In the genomic region with DNA sequence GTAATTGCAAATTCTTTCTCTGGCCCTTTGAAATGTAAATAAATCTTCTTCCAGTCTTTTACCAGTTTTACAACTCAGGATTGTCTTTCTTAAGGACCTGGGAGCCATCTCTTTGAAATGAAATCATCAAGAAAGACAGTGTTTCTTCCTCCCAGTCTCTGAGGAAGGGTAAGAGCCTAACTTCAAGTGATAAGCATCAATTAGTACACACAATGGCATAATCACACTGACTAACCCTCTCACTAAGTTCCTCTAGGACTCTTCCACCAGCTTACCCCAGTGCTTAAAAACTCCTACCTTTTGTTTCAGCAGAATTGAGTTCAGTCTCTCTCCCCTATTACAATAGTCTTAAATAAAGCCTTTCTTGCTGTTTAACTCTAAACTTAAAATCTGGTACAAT, we compare ENCODE assay signal across 27 cellular contexts. TPM values are rescaled to one million over a fixed set of nuclear protein-coding genes. Genes with fewer than 3 reads are reported as not detected.
"Had no signal": no experiment of that assay in that cellular context is flagged by ENCODE, and none has a peak within 500 bp of the region (broad histone marks: within the 10 kb centered on the region; RNA-seq: fewer than 3 reads in every experiment).

No MANE protein-coding gene starts in this region.

- H3K27ac Mint-ChIP-seq: effector memory CD8-positive, alpha-beta T cell; naive thymus-derived CD4-positive, alpha-beta T cell; nephron; stimulated activated effector memory CD8-positive, alpha-beta T cell treated with anti-CD3 and anti-CD28 coated beads, Interleukin-12 subunit alpha, Interleukin-12 subunit beta, amount 100 ng/mL, for 72 hours had no signal

- H3K27me3 ChIP-seq: left lung, ovary, sigmoid colon, testis, tibial nerve, upper lobe of left lung had no signal

- H3K4me1 ChIP-seq: left lung, psoas muscle, sigmoid colon, testis, tibial nerve, upper lobe of left lung had no signal

- ATAC-seq: effector memory CD8-positive, alpha-beta T cell; left cardiac atrium; left lung; naive thymus-derived CD4-positive, alpha-beta T cell; psoas muscle; right cardiac atrium; stimulated activated effector memory CD8-positive, alpha-beta T cell treated with anti-CD3 and anti-CD28 coated beads, Interleukin-12 subunit alpha, Interleukin-12 subunit beta, amount 100 ng/mL, for 72 hours; stimulated activated naive CD8-positive, alpha-beta T cell treated with anti-CD3 and anti-CD28 coated beads, Interleukin-15, Interleukin-2, amounts not matched to agents 100 U/mL and 50 U/mL, for 24 hours had no signal

- H3K27ac ChIP-seq: left lung, ovary, psoas muscle, sigmoid colon, testis, tibial nerve, upper lobe of left lung had no signal

- H3K4me3 ChIP-seq: left lung, ovary, psoas muscle, sigmoid colon, testis, tibial nerve, upper lobe of left lung had no signal

- H3K27me3 Mint-ChIP-seq: effector memory CD8-positive, alpha-beta T cell; naive thymus-derived CD4-positive, alpha-beta T cell had no signal

- DNase-seq: cortex of kidney; effector memory CD8-positive, alpha-beta T cell; hypothalamus; left cardiac atrium; left lung; mesenchymal stem cell; midbrain; naive thymus-derived CD4-positive, alpha-beta T cell; occipital lobe; ovary; posterior cingulate gyrus; psoas muscle; right cardiac atrium; sigmoid colon; stimulated activated CD4-positive, alpha-beta T cell treated with anti-CD3 and anti-CD28 coated beads, Interleukin-2, amount 100 ng/mL, for 24 hours; stimulated activated CD4-positive, alpha-beta T cell treated with anti-CD3 and anti-CD28 coated beads, Interleukin-4, amount 100 ng/mL, for 24 hours; stimulated activated naive CD8-positive, alpha-beta T cell treated with anti-CD3 and anti-CD28 coated beads, Interleukin-15, Interleukin-2, amounts not matched to agents 100 U/mL and 50 U/mL, for 24 hours; substantia nigra; testis; upper lobe of left lung had no signal

- H3K4me3 Mint-ChIP-seq: effector memory CD8-positive, alpha-beta T cell; naive thymus-derived CD4-positive, alpha-beta T cell; nephron; stimulated activated effector memory CD8-positive, alpha-beta T cell treated with anti-CD3 and anti-CD28 coated beads, Interleukin-12 subunit alpha, Interleukin-12 subunit beta, amount 100 ng/mL, for 72 hours had no signal

- H3K36me3 Mint-ChIP-seq: naive thymus-derived CD4-positive, alpha-beta T cell; stimulated activated effector memory CD8-positive, alpha-beta T cell treated with anti-CD3 and anti-CD28 coated beads, Interleukin-12 subunit alpha, Interleukin-12 subunit beta, amount 100 ng/mL, for 72 hours had no signal

- H3K36me3 ChIP-seq: left lung, ovary, sigmoid colon, tibial nerve, upper lobe of left lung had no signal

- H3K9me3 ChIP-seq: left lung, ovary, psoas muscle, sigmoid colon, testis, tibial nerve, upper lobe of left lung had no signal

- H3K4me1 Mint-ChIP-seq: naive thymus-derived CD4-positive, alpha-beta T cell; nephron; stimulated activated effector memory CD8-positive, alpha-beta T cell treated with anti-CD3 and anti-CD28 coated beads, Interleukin-12 subunit alpha, Interleukin-12 subunit beta, amount 100 ng/mL, for 72 hours had no signal

RNA-seq across cellular contexts. Expression of a gene that starts 58.7 kb away (rescaled TPM):
- total RNA-seq: dermis microvascular lymphatic vessel endothelial cell, kidney epithelial cell, mucosa of gallbladder, renal cortical epithelial cell had no signal
